ENCODE assay signal across 1 cellular context in the genomic region with DNA sequence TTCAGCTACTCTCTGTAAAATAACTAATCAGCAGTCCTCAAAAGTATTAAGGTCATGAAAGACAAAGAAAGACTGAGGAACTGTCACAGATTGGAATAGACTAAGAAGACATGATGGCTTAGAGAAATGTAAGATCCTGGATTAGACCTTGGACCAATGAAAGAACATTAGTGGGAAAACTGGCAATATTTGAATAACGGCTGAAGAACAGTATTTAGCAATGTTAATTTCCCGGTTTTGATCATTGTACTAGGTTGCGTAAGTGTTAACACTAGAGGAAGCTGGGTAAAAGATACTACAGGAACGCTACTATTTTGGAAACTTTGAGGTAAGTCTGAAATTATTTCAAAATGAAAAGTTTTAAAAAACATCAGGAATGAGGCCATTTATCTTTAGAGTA.
TF ChIP-seq lines count a peak whose summit lies in the region.

No MANE protein-coding gene starts in this region.

TF ChIP-seq in liver, 16 proteins besides CTCF, POLR2A, EP300 and RAD21 (continued from another document):
- TF ChIP-seq, protein P1, sequence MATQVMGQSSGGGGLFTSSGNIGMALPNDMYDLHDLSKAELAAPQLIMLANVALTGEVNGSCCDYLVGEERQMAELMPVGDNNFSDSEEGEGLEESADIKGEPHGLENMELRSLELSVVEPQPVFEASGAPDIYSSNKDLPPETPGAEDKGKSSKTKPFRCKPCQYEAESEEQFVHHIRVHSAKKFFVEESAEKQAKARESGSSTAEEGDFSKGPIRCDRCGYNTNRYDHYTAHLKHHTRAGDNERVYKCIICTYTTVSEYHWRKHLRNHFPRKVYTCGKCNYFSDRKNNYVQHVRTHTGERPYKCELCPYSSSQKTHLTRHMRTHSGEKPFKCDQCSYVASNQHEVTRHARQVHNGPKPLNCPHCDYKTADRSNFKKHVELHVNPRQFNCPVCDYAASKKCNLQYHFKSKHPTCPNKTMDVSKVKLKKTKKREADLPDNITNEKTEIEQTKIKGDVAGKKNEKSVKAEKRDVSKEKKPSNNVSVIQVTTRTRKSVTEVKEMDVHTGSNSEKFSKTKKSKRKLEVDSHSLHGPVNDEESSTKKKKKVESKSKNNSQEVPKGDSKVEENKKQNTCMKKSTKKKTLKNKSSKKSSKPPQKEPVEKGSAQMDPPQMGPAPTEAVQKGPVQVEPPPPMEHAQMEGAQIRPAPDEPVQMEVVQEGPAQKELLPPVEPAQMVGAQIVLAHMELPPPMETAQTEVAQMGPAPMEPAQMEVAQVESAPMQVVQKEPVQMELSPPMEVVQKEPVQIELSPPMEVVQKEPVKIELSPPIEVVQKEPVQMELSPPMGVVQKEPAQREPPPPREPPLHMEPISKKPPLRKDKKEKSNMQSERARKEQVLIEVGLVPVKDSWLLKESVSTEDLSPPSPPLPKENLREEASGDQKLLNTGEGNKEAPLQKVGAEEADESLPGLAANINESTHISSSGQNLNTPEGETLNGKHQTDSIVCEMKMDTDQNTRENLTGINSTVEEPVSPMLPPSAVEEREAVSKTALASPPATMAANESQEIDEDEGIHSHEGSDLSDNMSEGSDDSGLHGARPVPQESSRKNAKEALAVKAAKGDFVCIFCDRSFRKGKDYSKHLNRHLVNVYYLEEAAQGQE (IDR thresholded peaks at IDR 0.05) = peak; percentile 11
- TF ChIP-seq TAF1 (conservative IDR thresholded peaks at IDR 0.05) (no peak), HNF4A (conservative IDR thresholded peaks at IDR 0.05) (peak; percentile 92 to 94), EGR1 (IDR thresholded peaks at IDR 0.05; ENCODE audit: low read depth in 2 of 2) (peak in 1 of 2 donors; percentile 72), FOXA2 (IDR thresholded peaks at IDR 0.05) (peak; percentile 67), RXRA (IDR thresholded peaks at IDR 0.05) (peak; percentile 73 to 89), SP1 (IDR thresholded peaks at IDR 0.05) (peak; percentile 87), NR2F2 (IDR thresholded peaks at IDR 0.05) (peak; percentile 18), GABPA (IDR thresholded peaks at IDR 0.05 in 1 of 2, conservative IDR thresholded peaks at IDR 0.05 in 1 of 2) (peak in 1 of 2 donors; percentile 23), FOXA1 (IDR thresholded peaks at IDR 0.05) (no peak), HNF4G (IDR thresholded peaks at IDR 0.05) (peak; percentile 80)
TF ChIP-seq in liver: peak in this region for 14.
